ENCODE assay signal across 21 cellular contexts in genomic region chr18:37261246-37261927, GRCh38.
A peak's percentile ranks its signal among the peaks of the same experiment; 100 is the strongest.
DNase-seq lines count a peak whose midpoint lies in the region; ATAC-seq and TF ChIP-seq lines count a peak whose summit lies in the region.
"Had no signal": no experiment of that assay in that cellular context is flagged by ENCODE, and none has a peak within 500 bp of the region (broad histone marks: within the 10 kb centered on the region; RNA-seq: fewer than 3 reads in every experiment).

No MANE protein-coding gene starts in this region.

- TF ChIP-seq CTCF in GM13976 (IDR thresholded peaks at IDR 0.05; ENCODE audit: borderline replicate concordance, control extremely low read depth, extremely low read depth, insufficient read depth, missing control alignments) = no peak

- in situ Hi-C loops in GM13976 (cut with MboI; ENCODE audit: low sequenced_read_pairs, unreplicated experiment) = no loop called here

- peak; percentile 65 for DNase-seq in NCI-H82 (lab: John Stamatoyannopoulos, UW)
- no peak for DNase-seq in NCI-H82 treated with DMSO at 0.1 percent for 48 hours (lab: John Stamatoyannopoulos, UW; ENCODE audit: unreplicated experiment)
- peak; percentile 66 for DNase-seq in NCI-H2171 (lab: John Stamatoyannopoulos, UW)
- DNase-seq in cerebellar cortex (ENCODE audit: low spot score) = peak; percentile 79
- no peak for DNase-seq in GM13976 (ENCODE audit: low spot score)
- no peak for DNase-seq in NCI-H774 (lab: John Stamatoyannopoulos, UW)
- DNase-seq in NCI-H1436 treated with DMSO at 0.1 percent for 48 hours (lab: John Stamatoyannopoulos, UW) = no peak
- DNase-seq: CD8-positive, alpha-beta T cell; DMS53; GF-D8; MG63; NCI-H1417; NCI-H1930; NCI-H526 treated with DMSO at 0.1 percent for 48 hours; NK-92 treated with Interleukin-12 subunit alpha and Interleukin-12 subunit beta, amount 100 ng/mL, for 24 hours; SJCRH30 had no signal

- no peak for ATAC-seq in HG02588 (IDR thresholded peaks at IDR 0.05; ENCODE audit: unreplicated experiment)
- ATAC-seq: CD8-positive, alpha-beta T cell; GM23338; HepG2; K562; Panc1 had no signal

Comparison
In these comparisons a context has a peak if more than half of its experiments do, and no peak if none do; other contexts are left out.
1. DNase-seq: peak in NCI-H82 (single experiment), NCI-H2171 (single experiment) and cerebellar cortex (single experiment); none in NCI-H82 treated with DMSO at 0.1 percent for 48 hours (single experiment), GM13976 (single experiment), NCI-H774 (single experiment) and NCI-H1436 treated with DMSO at 0.1 percent for 48 hours (single experiment).